In genomic region chr9:134301387-134302129, GRCh38 we compare ENCODE assay signal across 9 cellular contexts. TPM values are rescaled to one million over a fixed set of nuclear protein-coding genes. Genes with fewer than 3 reads are reported as not detected.
DNase-seq lines count a peak whose midpoint lies in the region; ATAC-seq, FAIRE-seq and TF ChIP-seq lines count a peak whose summit lies in the region.
"Had no signal": no experiment of that assay in that cellular context is flagged by ENCODE, and none has a peak within 500 bp of the region (broad histone marks: within the 10 kb centered on the region; RNA-seq: fewer than 3 reads in every experiment).

No MANE protein-coding gene starts in this region.

- H3K9me3 ChIP-seq in esophagus muscularis mucosa = no peaks in the 10 kb centered on the region
- no peaks in the 10 kb centered on the region for H3K9me3 ChIP-seq in uterus

- 91% methylated on average over 15 of the region's 15 CpGs for WGBS in esophagus muscularis mucosa

- H3K9me3 Mint-ChIP-seq in activated T-helper 2 cell treated with anti-CD3 and anti-CD28 coated beads, Interferon-gamma antibody, Interleukin-2, Interleukin-4, amounts not matched to agents 10 μg/mL and 5 μg/mL and 100 μg/mL, durations not matched to agents 14 hours and 24 hours and 36 hours = no peaks in the 10 kb centered on the region

- H3K4me1 ChIP-seq in esophagus muscularis mucosa (no peaks in the 10 kb centered on the region), uterus (no peaks in the 10 kb centered on the region)

- no peaks in the 10 kb centered on the region for H3K36me3 Mint-ChIP-seq in activated T-helper 2 cell treated with anti-CD3 and anti-CD28 coated beads, Interferon-gamma antibody, Interleukin-2, Interleukin-4, amounts not matched to agents 10 μg/mL and 5 μg/mL and 100 μg/mL, durations not matched to agents 14 hours and 24 hours and 36 hours (ENCODE audit: low read depth)

- H3K27ac Mint-ChIP-seq in activated T-helper 2 cell treated with anti-CD3 and anti-CD28 coated beads, Interferon-gamma antibody, Interleukin-2, Interleukin-4, amounts not matched to agents 10 μg/mL and 5 μg/mL and 100 μg/mL, durations not matched to agents 14 hours and 24 hours and 36 hours = no peak overlapping the region

- TF ChIP-seq EP300 in esophagus muscularis mucosa (IDR thresholded peaks at IDR 0.05) = no peak

- ATAC-seq in HG03439 (IDR thresholded peaks at IDR 0.05; ENCODE audit: unreplicated experiment) = peak; percentile 59
- no peak for ATAC-seq in sciatic nerve

- intact Hi-C loops in activated T-helper 2 cell treated with anti-CD3 and anti-CD28 coated beads, Interferon-gamma antibody, Interleukin-2, Interleukin-4, amounts not matched to agents 10 μg/mL and 5 μg/mL and 100 μg/mL, durations not matched to agents 14 hours and 24 hours and 36 hours (cut with micrococcal nuclease) = no loop called here
- intact Hi-C loops in sciatic nerve (cut with DNase I) = no loop called here
- intact Hi-C loops in esophagus muscularis mucosa (cut with DNase I) = no loop called here
- intact Hi-C loops in uterus (cut with DNase I; ENCODE audit: low total_unique reads) = no loop called here

- TF ChIP-seq POLR2A in esophagus muscularis mucosa (IDR thresholded peaks at IDR 0.05; ENCODE audit: low read depth) (no peak), uterus (IDR thresholded peaks at IDR 0.05) (no peak)

- H3K27me3 Mint-ChIP-seq in activated T-helper 2 cell treated with anti-CD3 and anti-CD28 coated beads, Interferon-gamma antibody, Interleukin-2, Interleukin-4, amounts not matched to agents 10 μg/mL and 5 μg/mL and 100 μg/mL, durations not matched to agents 14 hours and 24 hours and 36 hours (ENCODE audit: low read depth) = peaks cover 7% of the 10 kb centered on the region

- H3K4me3 ChIP-seq in esophagus muscularis mucosa = no peak overlapping the region
- no peak overlapping the region for H3K4me3 ChIP-seq in uterus

- no peak overlapping the region for H3K4me3 Mint-ChIP-seq in activated T-helper 2 cell treated with anti-CD3 and anti-CD28 coated beads, Interferon-gamma antibody, Interleukin-2, Interleukin-4, amounts not matched to agents 10 μg/mL and 5 μg/mL and 100 μg/mL, durations not matched to agents 14 hours and 24 hours and 36 hours (ENCODE audit: low read depth)

- peak; percentile 87 for FAIRE-seq in GM18507 (lab: Jason Lieb, UNC)

- H3K27ac ChIP-seq in esophagus muscularis mucosa (replicated peaks in 1 of 4) (no peak overlapping the region), uterus (no peak overlapping the region)
- H3K27ac ChIP-seq: VCaP had no signal

- H3K27me3 ChIP-seq in esophagus muscularis mucosa (peaks cover 0 to 6% (median 0%) of the 10 kb centered on the region in 4 donors), uterus (no peaks in the 10 kb centered on the region)

- peaks cover 6% of the 10 kb centered on the region for H3K4me1 Mint-ChIP-seq in activated T-helper 2 cell treated with anti-CD3 and anti-CD28 coated beads, Interferon-gamma antibody, Interleukin-2, Interleukin-4, amounts not matched to agents 10 μg/mL and 5 μg/mL and 100 μg/mL, durations not matched to agents 14 hours and 24 hours and 36 hours (ENCODE audit: low read depth)

- TF ChIP-seq CTCF in esophagus muscularis mucosa (IDR thresholded peaks at IDR 0.05) (no peak), uterus (IDR thresholded peaks at IDR 0.05) (no peak)

- H3K36me3 ChIP-seq in esophagus muscularis mucosa (no peaks in the 10 kb centered on the region), uterus (no peaks in the 10 kb centered on the region)

- DNase-seq in GM18507 (ENCODE audit: extremely low spot score, insufficient read length, low read depth) (peak; percentile 26), sciatic nerve (ENCODE audit: low spot score) (peak; percentile 42), NCI-H748 (lab: John Stamatoyannopoulos, UW; ENCODE audit: unreplicated experiment) (no peak), esophagus muscularis mucosa (ENCODE audit: extremely low spot score) (no peak), superior temporal gyrus (ENCODE audit: extremely low spot score) (no peak), uterus (no peak)
- DNase-seq in activated T-helper 2 cell treated with anti-CD3 and anti-CD28 coated beads, Interferon-gamma antibody, Interleukin-2, Interleukin-4, amounts not matched to agents 10 μg/mL and 5 μg/mL and 100 μg/mL, durations not matched to agents 14 hours and 24 hours and 36 hours (ENCODE audit: low spot score) = peak; percentile 56

RNA-seq across cellular contexts. Expression of gene RXRA, which starts 24.7 kb away (rescaled TPM):
- total RNA-seq in activated T-helper 2 cell treated with anti-CD3 and anti-CD28 coated beads, Interferon-gamma antibody, Interleukin-2, Interleukin-4, amounts not matched to agents 10 μg/mL and 5 μg/mL and 100 μg/mL, durations not matched to agents 14 hours and 24 hours and 36 hours = 22.8 and 22.9 TPM in 2 replicates
- total RNA-seq in sciatic nerve (78.1 TPM), esophagus muscularis mucosa (10 to 100 TPM; 46.4 to 81.0 (median 63.7) TPM), uterus (10 to 100 TPM; 17.1 to 84.6 (median 24.0) TPM)

Comparison
In these comparisons a context has a peak if more than half of its experiments do, and no peak if none do; other contexts are left out.
1. DNase-seq: peak in GM18507 (single experiment), activated T-helper 2 cell treated with anti-CD3 and anti-CD28 coated beads, Interferon-gamma antibody, Interleukin-2, Interleukin-4, amounts not matched to agents 10 μg/mL and 5 μg/mL and 100 μg/mL, durations not matched to agents 14 hours and 24 hours and 36 hours (single experiment) and sciatic nerve (single experiment); none in NCI-H748 (single experiment), esophagus muscularis mucosa (single experiment), superior temporal gyrus (single experiment) and uterus (0 of 2).